In the genomic region with DNA sequence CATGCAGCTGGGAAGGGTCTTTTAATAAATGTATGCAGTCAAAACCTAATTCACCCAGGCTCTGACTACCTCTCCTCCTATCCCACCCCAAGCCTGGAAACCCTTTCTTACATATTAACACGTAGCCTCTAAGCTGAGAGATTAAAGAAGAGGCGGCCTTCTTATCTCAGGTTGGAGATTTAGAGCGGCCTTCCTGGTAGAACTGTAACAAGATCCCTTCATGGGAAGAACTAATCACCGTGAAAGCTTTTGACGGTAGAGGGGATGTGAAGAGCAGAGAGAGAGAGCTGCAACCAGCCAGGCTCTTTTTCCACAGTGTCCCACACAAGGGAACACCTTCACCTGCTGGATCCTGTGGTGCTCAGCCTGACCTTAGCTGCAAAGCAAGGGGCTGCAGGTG, we compare ENCODE assay signal across 28 cellular contexts.
"Had no signal": no experiment of that assay in that cellular context is flagged by ENCODE, and none has a peak within 500 bp of the region (broad histone marks: within the 10 kb centered on the region; RNA-seq: fewer than 3 reads in every experiment).

No MANE protein-coding gene starts in this region.

- H3K9me3 ChIP-seq: thyroid gland, upper lobe of left lung, vagina had no signal

- H3K9me3 Mint-ChIP-seq: naive thymus-derived CD4-positive, alpha-beta T cell; neural crest cell; stimulated activated naive B cell treated with anti-CD40 and anti-IgM and Interleukin-4, amounts not matched to agents 10 μg/mL and 1 μg/mL and 100 μg/mL, for 72 hours had no signal

- H3K36me3 Mint-ChIP-seq: activated naive CD8-positive, alpha-beta T cell; naive thymus-derived CD4-positive, alpha-beta T cell; stimulated activated naive B cell treated with anti-CD40 and anti-IgM and Interleukin-4, amounts not matched to agents 10 μg/mL and 1 μg/mL and 100 μg/mL, for 72 hours; WTC11 had no signal

- H3K4me3 ChIP-seq: hepatocyte, right atrium auricular region, stomach, thyroid gland, upper lobe of left lung, vagina had no signal

- H3K27ac Mint-ChIP-seq: activated CD4-positive, alpha-beta T cell treated with anti-CD3 and anti-CD28 coated beads for 36 hours; activated naive CD8-positive, alpha-beta T cell; naive thymus-derived CD4-positive, alpha-beta T cell; stimulated activated naive B cell treated with anti-CD40 and anti-IgM and Interleukin-4, amounts not matched to agents 10 μg/mL and 1 μg/mL and 100 μg/mL, for 72 hours; WTC11 had no signal

- H3K4me3 Mint-ChIP-seq: activated CD4-positive, alpha-beta T cell treated with anti-CD3 and anti-CD28 coated beads for 36 hours; activated naive CD8-positive, alpha-beta T cell; naive thymus-derived CD4-positive, alpha-beta T cell; neural crest cell; stimulated activated naive B cell treated with anti-CD40 and anti-IgM and Interleukin-4, amounts not matched to agents 10 μg/mL and 1 μg/mL and 100 μg/mL, for 72 hours; WTC11 had no signal

- H3K27ac ChIP-seq: hepatocyte, right atrium auricular region, stomach, thyroid gland, upper lobe of left lung, vagina had no signal

- H3K4me1 Mint-ChIP-seq: activated CD4-positive, alpha-beta T cell treated with anti-CD3 and anti-CD28 coated beads for 36 hours; naive thymus-derived CD4-positive, alpha-beta T cell; neural crest cell; stimulated activated naive B cell treated with anti-CD40 and anti-IgM and Interleukin-4, amounts not matched to agents 10 μg/mL and 1 μg/mL and 100 μg/mL, for 72 hours; WTC11 had no signal

- H3K27me3 ChIP-seq: hepatocyte, right atrium auricular region, thyroid gland, upper lobe of left lung, vagina had no signal

- H3K4me1 ChIP-seq: right atrium auricular region, stomach, upper lobe of left lung, vagina had no signal

- H3K36me3 ChIP-seq: right atrium auricular region, stomach, thyroid gland, upper lobe of left lung, vagina had no signal

- DNase-seq: activated CD4-positive, alpha-beta T cell treated with anti-CD3 and anti-CD28 coated beads for 36 hours; activated CD4-positive, alpha-beta T cell treated with anti-CD3 and anti-CD28 coated beads, Interleukin-2, amount 50 U/mL, for 4 hours; activated CD8-positive, alpha-beta memory T cell treated with anti-CD3 and anti-CD28 coated beads for 24 hours; activated effector memory CD4-positive, alpha-beta T cell treated with Interleukin-2 at 50 U/mL for 16 hours; activated naive CD4-positive, alpha-beta T cell treated with Interleukin-2 at 50 U/mL for 16 hours; anterior cingulate cortex; dermis blood vessel endothelial cell; effector CD4-positive, alpha-beta T cell; glutamatergic neuron; islet precursor cell; left cardiac atrium; mammary epithelial cell; midbrain; naive thymus-derived CD4-positive, alpha-beta T cell; occipital lobe; stimulated activated CD4-positive, alpha-beta T cell treated with anti-CD3 and anti-CD28 coated beads, Interleukin-15, amount 100 ng/mL, for 24 hours; stimulated activated CD4-positive, alpha-beta T cell treated with anti-CD3 and anti-CD28 coated beads, Interleukin-2, amount 100 ng/mL, for 24 hours; stimulated activated naive B cell treated with anti-CD40 and anti-IgM and Interleukin-4, amounts not matched to agents 10 μg/mL and 1 μg/mL and 100 μg/mL, for 72 hours; stomach; T-helper 2 cell; upper lobe of left lung had no signal
